1 cellular context compared by ENCODE assay signal in genomic region chr6:142913511-142914047, GRCh38.
A peak's percentile ranks its signal among the peaks of the same experiment; 100 is the strongest.
TF ChIP-seq lines count a peak whose summit lies in the region.

No MANE protein-coding gene starts in this region.

TF ChIP-seq in GM12878, 131 proteins besides CTCF, POLR2A, EP300 and RAD21 (continued from another document):
- 0 out of 2 replicates have a peak, but pooled peaks have one; percentile 7 for TF ChIP-seq RCOR1 (conservative IDR thresholded peaks at IDR 0.05; ENCODE audit: low read depth, low read length)
- peak; percentile 85; the same call in 2 of the 3 replicates for TF ChIP-seq POU2F2 (IDR thresholded peaks at IDR 0.05; ENCODE audit: borderline replicate concordance, low read depth, low read length)
- TF ChIP-seq, protein P1, sequence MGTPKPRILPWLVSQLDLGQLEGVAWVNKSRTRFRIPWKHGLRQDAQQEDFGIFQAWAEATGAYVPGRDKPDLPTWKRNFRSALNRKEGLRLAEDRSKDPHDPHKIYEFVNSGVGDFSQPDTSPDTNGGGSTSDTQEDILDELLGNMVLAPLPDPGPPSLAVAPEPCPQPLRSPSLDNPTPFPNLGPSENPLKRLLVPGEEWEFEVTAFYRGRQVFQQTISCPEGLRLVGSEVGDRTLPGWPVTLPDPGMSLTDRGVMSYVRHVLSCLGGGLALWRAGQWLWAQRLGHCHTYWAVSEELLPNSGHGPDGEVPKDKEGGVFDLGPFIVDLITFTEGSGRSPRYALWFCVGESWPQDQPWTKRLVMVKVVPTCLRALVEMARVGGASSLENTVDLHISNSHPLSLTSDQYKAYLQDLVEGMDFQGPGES (IDR thresholded peaks at IDR 0.05), result no peak
- no peak for TF ChIP-seq JUNB (IDR thresholded peaks at IDR 0.05)
- 0 out of 2 replicates have a peak, but pooled peaks have one; percentile 38 for TF ChIP-seq STAT3 (IDR thresholded peaks at IDR 0.05; ENCODE audit: low read depth, low read length)
- peak; percentile 70; the same call in 1 of the 2 replicates for TF ChIP-seq ZNF207 (IDR thresholded peaks at IDR 0.05; ENCODE audit: borderline replicate concordance)
- no peak for TF ChIP-seq RB1 (IDR thresholded peaks at IDR 0.05; ENCODE audit: borderline replicate concordance)
- TF ChIP-seq ZZZ3 (IDR thresholded peaks at IDR 0.05; ENCODE audit: control insufficient read depth, insufficient read length, low read depth), result no peak
- TF ChIP-seq, protein P2, sequence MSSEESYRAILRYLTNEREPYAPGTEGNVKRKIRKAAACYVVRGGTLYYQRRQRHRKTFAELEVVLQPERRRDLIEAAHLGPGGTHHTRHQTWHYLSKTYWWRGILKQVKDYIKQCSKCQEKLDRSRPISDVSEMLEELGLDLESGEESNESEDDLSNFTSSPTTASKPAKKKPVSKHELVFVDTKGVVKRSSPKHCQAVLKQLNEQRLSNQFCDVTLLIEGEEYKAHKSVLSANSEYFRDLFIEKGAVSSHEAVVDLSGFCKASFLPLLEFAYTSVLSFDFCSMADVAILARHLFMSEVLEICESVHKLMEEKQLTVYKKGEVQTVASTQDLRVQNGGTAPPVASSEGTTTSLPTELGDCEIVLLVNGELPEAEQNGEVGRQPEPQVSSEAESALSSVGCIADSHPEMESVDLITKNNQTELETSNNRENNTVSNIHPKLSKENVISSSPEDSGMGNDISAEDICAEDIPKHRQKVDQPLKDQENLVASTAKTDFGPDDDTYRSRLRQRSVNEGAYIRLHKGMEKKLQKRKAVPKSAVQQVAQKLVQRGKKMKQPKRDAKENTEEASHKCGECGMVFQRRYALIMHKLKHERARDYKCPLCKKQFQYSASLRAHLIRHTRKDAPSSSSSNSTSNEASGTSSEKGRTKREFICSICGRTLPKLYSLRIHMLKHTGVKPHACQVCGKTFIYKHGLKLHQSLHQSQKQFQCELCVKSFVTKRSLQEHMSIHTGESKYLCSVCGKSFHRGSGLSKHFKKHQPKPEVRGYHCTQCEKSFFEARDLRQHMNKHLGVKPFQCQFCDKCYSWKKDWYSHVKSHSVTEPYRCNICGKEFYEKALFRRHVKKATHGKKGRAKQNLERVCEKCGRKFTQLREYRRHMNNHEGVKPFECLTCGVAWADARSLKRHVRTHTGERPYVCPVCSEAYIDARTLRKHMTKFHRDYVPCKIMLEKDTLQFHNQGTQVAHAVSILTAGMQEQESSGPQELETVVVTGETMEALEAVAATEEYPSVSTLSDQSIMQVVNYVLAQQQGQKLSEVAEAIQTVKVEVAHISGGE (CRISPR knock-in tag; IDR thresholded peaks at IDR 0.05), result no peak
- peak; percentile 59; the same call in 1 of the 2 replicates for TF ChIP-seq TAF1 (IDR thresholded peaks at IDR 0.05; ENCODE audit: borderline replicate concordance, low read depth, low read length)
- no peak for TF ChIP-seq ZNF622 (IDR thresholded peaks at IDR 0.05)
